ENCODE assay signal across 12 cellular contexts in the genomic region with DNA sequence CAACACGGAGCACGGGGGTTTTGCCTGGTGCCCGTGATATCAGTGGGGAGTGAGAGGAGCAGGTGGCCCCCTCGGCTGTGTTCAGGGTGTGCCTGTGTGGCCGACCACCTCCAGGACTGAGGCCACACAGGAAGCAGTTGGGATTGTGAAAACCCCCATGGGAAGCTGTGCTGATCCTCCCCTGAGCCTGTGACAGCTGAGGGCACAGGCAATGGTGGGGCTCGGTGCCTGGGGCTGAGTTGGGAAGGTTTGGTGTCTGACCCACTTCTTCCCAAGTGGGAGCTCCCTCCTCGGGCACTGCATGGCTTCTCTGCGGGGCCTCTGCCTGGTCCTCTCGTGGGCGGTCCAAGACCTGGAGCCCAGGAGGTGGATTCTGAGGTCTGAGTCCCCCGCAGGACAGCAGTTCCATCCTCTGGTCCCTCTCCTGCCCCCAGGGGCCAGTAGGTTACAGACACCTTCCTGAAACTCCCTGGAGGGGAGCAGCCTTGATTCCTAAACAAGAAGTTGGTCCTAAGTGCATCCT. TPM values are rescaled to one million over a fixed set of nuclear protein-coding genes. Genes with fewer than 3 reads are reported as not detected.
DNase-seq lines count a peak whose midpoint lies in the region; ATAC-seq and TF ChIP-seq lines count a peak whose summit lies in the region.
"Had no signal": no experiment of that assay in that cellular context is flagged by ENCODE, and none has a peak within 500 bp of the region (broad histone marks: within the 10 kb centered on the region; RNA-seq: fewer than 3 reads in every experiment).

No MANE protein-coding gene starts in this region.

- no peak for DNase-seq in GM23338 (ENCODE audit: low spot score)
- DNase-seq in SJCRH30, result peak; percentile 98 to 99
- no peak for DNase-seq in mesenchymal stem cell
- DNase-seq in substantia nigra (lab: John Stamatoyannopoulos, UW), result no peak
- no peak for DNase-seq in NOMO-1 (lab: John Stamatoyannopoulos, UW; ENCODE audit: unreplicated experiment in 2 of 2)
- DNase-seq: C1 segment of cervical spinal cord, NCI-H1048, NCI-H226 had no signal

- peaks cover 10% of the 10 kb centered on the region; the same call in 1 of the 3 replicates for H3K36me3 Mint-ChIP-seq in GM23338 (ENCODE audit: low read depth)

- H3K27me3 ChIP-seq in GM23338 (ENCODE audit: insufficient read depth) (no peaks in the 10 kb centered on the region), SJCRH30 (no peaks in the 10 kb centered on the region), mesenchymal stem cell (ENCODE audit: control insufficient read depth in 1 of 2, insufficient read depth in 1 of 2, low read length in 2 of 2) (no peaks in the 10 kb centered on the region)

- no peak overlapping the region for H3K4me3 ChIP-seq in GM23338
- no peak overlapping the region for H3K4me3 ChIP-seq in SJCRH30
- no peak overlapping the region for H3K4me3 ChIP-seq in mesenchymal stem cell (ENCODE audit: insufficient read depth in 1 of 2, low read depth in 1 of 2, low read length in 2 of 2)
- H3K4me3 ChIP-seq: K562 had no signal

- no peak overlapping the region for H3K27ac ChIP-seq in GM23338 (ENCODE audit: low read depth)
- peak overlapping the region; percentile 73 for H3K27ac ChIP-seq in SJCRH30
- no peak overlapping the region for H3K27ac ChIP-seq in mesenchymal stem cell (ENCODE audit: low read length, poor library complexity, severe bottlenecking)
- peak overlapping the region; percentile 97 for H3K27ac ChIP-seq in substantia nigra (ENCODE audit: low read depth, low read length, poor library complexity, severe bottlenecking)
- H3K27ac ChIP-seq: HL-60 had no signal

- TF ChIP-seq CTCF in GM23338 (conservative IDR thresholded peaks at IDR 0.05; ENCODE audit: low read depth in 2 of 2), result no peak

- H3K27me3 Mint-ChIP-seq in GM23338 (ENCODE audit: insufficient read depth, low read depth, poor library complexity), result peaks cover 12% of the 10 kb centered on the region

- ATAC-seq in GM23338, result no peak; the same call in 2 of the 3 replicates
- ATAC-seq in GM21528 (IDR thresholded peaks at IDR 0.05; ENCODE audit: low FRiP score, unreplicated experiment), result no peak
- ATAC-seq in HG03432 (IDR thresholded peaks at IDR 0.05; ENCODE audit: unreplicated experiment), result no peak
- ATAC-seq: K562 had no signal

- no peak overlapping the region for H4K8ac ChIP-seq in mesenchymal stem cell (ENCODE audit: low read length)

- 90% methylated on average over 11 of the region's 11 CpGs for WGBS in mesenchymal stem cell

- H3K9me3 ChIP-seq in SJCRH30 (replicated peaks) (peaks cover 5% of the 10 kb centered on the region; the same call in 1 of the 2 replicates), mesenchymal stem cell (ENCODE audit: control insufficient read depth, low read length) (no peaks in the 10 kb centered on the region)

- H3K4me3 Mint-ChIP-seq in GM23338, result no peak overlapping the region

- H2BK120ac ChIP-seq in mesenchymal stem cell (ENCODE audit: low read depth, low read length), result no peak overlapping the region

- no peaks in the 10 kb centered on the region for H3F3A ChIP-seq in GM23338 (replicated peaks; ENCODE audit: low read depth)

- H2BK12ac ChIP-seq in mesenchymal stem cell (ENCODE audit: low read length in 2 of 2), result no peak overlapping the region

- H3K36me3 ChIP-seq in GM23338 (ENCODE audit: insufficient read depth) (no peaks in the 10 kb centered on the region), SJCRH30 (no peaks in the 10 kb centered on the region), mesenchymal stem cell (ENCODE audit: control insufficient read depth in 1 of 2, insufficient read depth in 2 of 2, low read depth in 1 of 2, low read length in 2 of 2) (peaks cover 0 to 40% of the 10 kb centered on the region in 2 experiments)

- no peak overlapping the region for H3K9ac ChIP-seq in mesenchymal stem cell (ENCODE audit: low read length)

- peaks cover 68% of the 10 kb centered on the region for H3K79me2 ChIP-seq in GM23338 (replicated peaks; ENCODE audit: insufficient read depth)

- peaks cover 3% of the 10 kb centered on the region for H3K9me3 Mint-ChIP-seq in GM23338

- no peak overlapping the region for H3K4me2 ChIP-seq in GM23338
- H3K4me2 ChIP-seq in mesenchymal stem cell (ENCODE audit: low read length, poor library complexity, severe bottlenecking), result no peak overlapping the region

- H3K4me1 Mint-ChIP-seq in GM23338, result peaks cover 38% of the 10 kb centered on the region

- H3K4me1 ChIP-seq in GM23338 (ENCODE audit: insufficient read depth), result peaks cover 21% of the 10 kb centered on the region
- H3K4me1 ChIP-seq in SJCRH30, result peaks cover 73% of the 10 kb centered on the region
- H3K4me1 ChIP-seq in mesenchymal stem cell (ENCODE audit: control insufficient read depth, insufficient read depth, low read depth, low read length), result peaks cover 25% of the 10 kb centered on the region

- H3K9me2 ChIP-seq in GM23338 (ENCODE audit: insufficient read depth), result no peaks in the 10 kb centered on the region

- H2BK5ac ChIP-seq in mesenchymal stem cell (ENCODE audit: low read depth, low read length, poor library complexity, severe bottlenecking), result no peak overlapping the region

- no peak overlapping the region for H2AK5ac ChIP-seq in mesenchymal stem cell (ENCODE audit: low read length, severe bottlenecking)

- H3K79me1 ChIP-seq in mesenchymal stem cell (replicated peaks; ENCODE audit: low read length, poor library complexity, severe bottlenecking), result peaks cover 70% of the 10 kb centered on the region

- H4K91ac ChIP-seq in mesenchymal stem cell (ENCODE audit: low read length), result peak overlapping the region; percentile 32

- H3K23ac ChIP-seq in mesenchymal stem cell (ENCODE audit: low read length in 2 of 2), result no peak overlapping the region

- 0 out of 2 replicates have a peak overlapping the region, but pooled peaks have one; percentile 48 for H3K27ac Mint-ChIP-seq in GM23338

- no peak overlapping the region for H3K18ac ChIP-seq in mesenchymal stem cell (ENCODE audit: low read depth in 1 of 2, low read length in 2 of 2)

- peaks cover 25% of the 10 kb centered on the region for H4K20me1 ChIP-seq in GM23338 (replicated peaks; ENCODE audit: insufficient read depth)

- no peak overlapping the region for H3K14ac ChIP-seq in mesenchymal stem cell (ENCODE audit: low read length in 2 of 2)

- H2BK15ac ChIP-seq in mesenchymal stem cell (ENCODE audit: low read depth, poor library complexity, severe bottlenecking), result no peak overlapping the region

- peak overlapping the region in 1 of 2 experiments; percentile 51 for H3K4ac ChIP-seq in mesenchymal stem cell (ENCODE audit: low read depth in 1 of 2, low read length in 2 of 2)

- H2AFZ ChIP-seq in GM23338 (no peak overlapping the region), mesenchymal stem cell (ENCODE audit: low read depth, low read length) (no peak overlapping the region)

TF ChIP-seq in GM23338, 12 proteins besides CTCF, POLR2A, EP300 and RAD21:
- no peak for TF ChIP-seq CREB1 (CRISPR knock-in tag; IDR thresholded peaks at IDR 0.05; ENCODE audit: low read depth)
- TF ChIP-seq POLR2AphosphoS5 (IDR thresholded peaks at IDR 0.05; ENCODE audit: low read depth), result no peak
- no peak for TF ChIP-seq EZH2 (IDR thresholded peaks at IDR 0.05; ENCODE audit: low read depth, unreplicated experiment)
- TF ChIP-seq ZNF114 (CRISPR knock-in tag; IDR thresholded peaks at IDR 0.05), result no peak
- no peak for TF ChIP-seq NANOG (IDR thresholded peaks at IDR 0.05; ENCODE audit: borderline replicate concordance)
- TF ChIP-seq, protein P1, sequence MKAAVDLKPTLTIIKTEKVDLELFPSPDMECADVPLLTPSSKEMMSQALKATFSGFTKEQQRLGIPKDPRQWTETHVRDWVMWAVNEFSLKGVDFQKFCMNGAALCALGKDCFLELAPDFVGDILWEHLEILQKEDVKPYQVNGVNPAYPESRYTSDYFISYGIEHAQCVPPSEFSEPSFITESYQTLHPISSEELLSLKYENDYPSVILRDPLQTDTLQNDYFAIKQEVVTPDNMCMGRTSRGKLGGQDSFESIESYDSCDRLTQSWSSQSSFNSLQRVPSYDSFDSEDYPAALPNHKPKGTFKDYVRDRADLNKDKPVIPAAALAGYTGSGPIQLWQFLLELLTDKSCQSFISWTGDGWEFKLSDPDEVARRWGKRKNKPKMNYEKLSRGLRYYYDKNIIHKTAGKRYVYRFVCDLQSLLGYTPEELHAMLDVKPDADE (IDR thresholded peaks at IDR 0.05), result no peak
- TF ChIP-seq ZNF331 (CRISPR knock-in tag; IDR thresholded peaks at IDR 0.05; ENCODE audit: low read depth), result no peak

RNA-seq across cellular contexts. Expression of a gene that starts 17.9 kb away (rescaled TPM):
- 67.7 and 79.0 TPM in 2 replicates for total RNA-seq in GM23338 (2014; rRNA removed; shearing (Covaris generic))
- 22.5 and 27.5 TPM in 2 replicates for polyA plus RNA-seq in GM23338 (2016; fragmentation: Nextera tagmentation; extraction: Ambion mirVana)
- total RNA-seq in SJCRH30 (2014; rRNA removed; shearing (Covaris generic)), result 33.4 and 43.4 TPM in 2 replicates
- 39.0 TPM for polyA plus RNA-seq in mesenchymal stem cell (2013, experiment 1 of 2)
- 35.9 TPM for polyA plus RNA-seq in mesenchymal stem cell (2013, experiment 2 of 2)

RNA-seq across cellular contexts. Expression of a gene that starts 31.6 kb away (rescaled TPM):
- total RNA-seq in GM23338 (2014; rRNA removed; shearing (Covaris generic)), result 27.8 and 29.9 TPM in 2 replicates
- 7.6 and 8.6 TPM in 2 replicates for polyA plus RNA-seq in GM23338 (2016; fragmentation: Nextera tagmentation; extraction: Ambion mirVana)
- 29.3 and 31.4 TPM in 2 replicates for total RNA-seq in SJCRH30 (2014; rRNA removed; shearing (Covaris generic))
- polyA plus RNA-seq in mesenchymal stem cell (2013, experiment 1 of 2), result 11.5 TPM
- 11.0 TPM for polyA plus RNA-seq in mesenchymal stem cell (2013, experiment 2 of 2)

Comparison
In these comparisons a context has a peak if more than half of its experiments do, and no peak if none do; other contexts are left out.
1. DNase-seq: peak in SJCRH30 (2 of 2); none in GM23338 (single experiment), mesenchymal stem cell (single experiment), substantia nigra (0 of 49) and NOMO-1 (0 of 2).
2. H3K27ac ChIP-seq: peak in SJCRH30 (single experiment) and substantia nigra (single experiment); none in GM23338 (single experiment) and mesenchymal stem cell (single experiment).